ENCODE assay signal across 9 cellular contexts in genomic region chr6:145929037-145929633, GRCh38. TPM values are rescaled to one million over a fixed set of nuclear protein-coding genes. Genes with fewer than 3 reads are reported as not detected.
DNase-seq lines count a peak whose midpoint lies in the region; ATAC-seq and TF ChIP-seq lines count a peak whose summit lies in the region.
"Had no signal": no experiment of that assay in that cellular context is flagged by ENCODE, and none has a peak within 500 bp of the region (broad histone marks: within the 10 kb centered on the region; RNA-seq: fewer than 3 reads in every experiment).

No MANE protein-coding gene starts in this region.

- no peaks in the 10 kb centered on the region for H3K9me3 Mint-ChIP-seq in immature natural killer cell

- no peak for TF ChIP-seq POLR2A in NB4 (IDR thresholded peaks at IDR 0.05; ENCODE audit: extremely low read depth, insufficient read length)

- TF ChIP-seq EP300 in SK-N-SH (IDR thresholded peaks at IDR 0.05; ENCODE audit: borderline replicate concordance in 1 of 2, low read depth in 1 of 2, low read length in 1 of 2) = no peak

- no peaks in the 10 kb centered on the region for H3K4me1 Mint-ChIP-seq in immature natural killer cell

- H3K4me1 ChIP-seq in SK-N-SH (ENCODE audit: control insufficient read depth in 1 of 2, insufficient read depth in 2 of 2, low read depth in 1 of 2, low read length in 1 of 2) = no peaks in the 10 kb centered on the region
- no peaks in the 10 kb centered on the region for H3K4me1 ChIP-seq in adipocyte (ENCODE audit: control insufficient read depth, insufficient read depth, low read length)
- H3K4me1 ChIP-seq in upper lobe of right lung = no peaks in the 10 kb centered on the region

- peaks cover 23 to 42% (median 26%) of the 10 kb centered on the region in 3 donors for H3K36me3 Mint-ChIP-seq in immature natural killer cell

- no peaks in the 10 kb centered on the region for H4K20me1 ChIP-seq in SK-N-SH (ENCODE audit: insufficient read depth)

- TF ChIP-seq CTCF in SK-N-SH (IDR thresholded peaks at IDR 0.05) (peak; percentile 79), NB4 (IDR thresholded peaks at IDR 0.05; ENCODE audit: low read depth, low read length) (peak; percentile 60), upper lobe of right lung (IDR thresholded peaks at IDR 0.05) (peak; percentile 65)

- H3K9me2 ChIP-seq in SK-N-SH = no peaks in the 10 kb centered on the region

- H3K27me3 ChIP-seq in SK-N-SH (ENCODE audit: insufficient read depth) = no peaks in the 10 kb centered on the region
- no peaks in the 10 kb centered on the region for H3K27me3 ChIP-seq in adipocyte (replicated peaks; ENCODE audit: control insufficient read depth, insufficient read depth, low read length)
- no peaks in the 10 kb centered on the region for H3K27me3 ChIP-seq in upper lobe of right lung

- H3K36me3 ChIP-seq in SK-N-SH (replicated peaks in 1 of 2; ENCODE audit: control insufficient read depth in 1 of 2, insufficient read depth in 2 of 2, low read length in 1 of 2) (peaks cover 45 to 70% of the 10 kb centered on the region in 2 experiments), adipocyte (ENCODE audit: control insufficient read depth, insufficient read depth, low read length, severe bottlenecking) (peaks cover 80% of the 10 kb centered on the region), upper lobe of right lung (peaks cover 63% of the 10 kb centered on the region)

- H3K4me3 Mint-ChIP-seq in immature natural killer cell = no peak overlapping the region
- H3K4me3 Mint-ChIP-seq: activated naive CD8-positive, alpha-beta T cell had no signal

- ATAC-seq in SK-N-SH treated with all-trans-retinoic acid at 6 μM for 48 hours (no peak), upper lobe of right lung (no peak)

- H3K9ac ChIP-seq in SK-N-SH (no peak overlapping the region), adipocyte (ENCODE audit: low read length) (no peak overlapping the region)

- no peak overlapping the region for H2AFZ ChIP-seq in SK-N-SH (ENCODE audit: low read depth)

- WGBS in SK-N-SH (ENCODE audit: low lambda C conversion rate) = 12% methylated on average over 4 of the region's 4 CpGs

- H3K9me3 ChIP-seq in SK-N-SH (no peaks in the 10 kb centered on the region), adipocyte (ENCODE audit: control insufficient read depth, low read length) (no peaks in the 10 kb centered on the region), upper lobe of right lung (no peaks in the 10 kb centered on the region)

- H3K4me2 ChIP-seq in SK-N-SH = no peak overlapping the region

- no peaks in the 10 kb centered on the region for H3K79me2 ChIP-seq in SK-N-SH (ENCODE audit: insufficient read depth)

- TF ChIP-seq RAD21 in SK-N-SH (IDR thresholded peaks at IDR 0.05; ENCODE audit: low read length) = peak; percentile 70

- no peak overlapping the region for H3K27ac ChIP-seq in SK-N-SH (ENCODE audit: low read depth in 2 of 2, low read length in 1 of 2)
- no peak overlapping the region for H3K27ac ChIP-seq in upper lobe of right lung

- POLR2A ChIA-PET in SK-N-SH (lab: Yijun Ruan, JAX) = no interaction called here

- DNase-seq in SK-N-SH (peak; percentile 3), NB4 (ENCODE audit: low read depth) (peak; percentile 60), adipocyte (ENCODE audit: low read depth) (peak; percentile 77), immature natural killer cell (peak in 2 of 3 donors; percentile 6 to 11), upper lobe of right lung (no peak), NK-92 (lab: John Stamatoyannopoulos, UW; ENCODE audit: unreplicated experiment) (no peak)
- no peak for DNase-seq in activated CD4-positive, alpha-beta T cell treated with anti-CD3 and anti-CD28 coated beads for 1 hour

- H3F3A ChIP-seq in SK-N-SH (replicated peaks; ENCODE audit: insufficient read depth) = peaks cover 5% of the 10 kb centered on the region

- H3K4me3 ChIP-seq in SK-N-SH (ENCODE audit: low read depth in 2 of 2, low read length in 1 of 2) = no peak overlapping the region
- no peak overlapping the region for H3K4me3 ChIP-seq in NB4 (ENCODE audit: low read depth, low read length)
- H3K4me3 ChIP-seq in adipocyte (ENCODE audit: low read length) = no peak overlapping the region
- no peak overlapping the region for H3K4me3 ChIP-seq in upper lobe of right lung

- CTCF ChIA-PET in SK-N-SH (lab: Yijun Ruan, JAX) = interaction anchor here (0.7 to 3.5 kb wide), 26 partner anchors 9 to 898 kb away, joined by 3 to 33 read pairs (median 6); partner anchors contain the start of genes FBXO30, GRM1 and SHPRH

- intact Hi-C loops in upper lobe of right lung (cut with DNase I) = no loop called here

- no peak overlapping the region for H3K27ac Mint-ChIP-seq in immature natural killer cell
- H3K27ac Mint-ChIP-seq: activated naive CD8-positive, alpha-beta T cell had no signal

- peaks cover 0 to 2% (median 0%) of the 10 kb centered on the region in 3 donors for H3K27me3 Mint-ChIP-seq in immature natural killer cell (ENCODE audit: low read depth in 3 of 3)
- H3K27me3 Mint-ChIP-seq: activated naive CD8-positive, alpha-beta T cell had no signal

TF ChIP-seq in SK-N-SH, 30 proteins besides CTCF, POLR2A, EP300 and RAD21:
- peak; percentile 30; the same call in 1 of the 2 replicates for TF ChIP-seq SMC3 (IDR thresholded peaks at IDR 0.05; ENCODE audit: low read depth, low read length)
- no peak for TF ChIP-seq FOXJ3 (CRISPR knock-in tag; IDR thresholded peaks at IDR 0.05)
TF ChIP-seq in SK-N-SH: peak in this region for 1.

TF ChIP-seq in SK-N-SH treated with all-trans-retinoic acid at 6 μM for 48 hours, 23 proteins besides CTCF, POLR2A, EP300 and RAD21:
- TF ChIP-seq SNAI2 (CRISPR knock-in tag; IDR thresholded peaks at IDR 0.05) = no peak
- TF ChIP-seq GLIS3 (CRISPR knock-in tag; IDR thresholded peaks at IDR 0.05) = no peak
- TF ChIP-seq CSRNP3 (CRISPR knock-in tag; IDR thresholded peaks at IDR 0.05) = no peak
- TF ChIP-seq ZFP30 (CRISPR knock-in tag; IDR thresholded peaks at IDR 0.05) = no peak
- TF ChIP-seq ZNF8 (CRISPR knock-in tag; IDR thresholded peaks at IDR 0.05) = no peak
- no peak for TF ChIP-seq TCF4 (CRISPR knock-in tag; IDR thresholded peaks at IDR 0.05; ENCODE audit: borderline replicate concordance)
- no peak for TF ChIP-seq CREB5 (CRISPR knock-in tag; IDR thresholded peaks at IDR 0.05; ENCODE audit: low read depth)
- TF ChIP-seq ISL1 (CRISPR knock-in tag; IDR thresholded peaks at IDR 0.05) = no peak
- no peak for TF ChIP-seq ZNF565 (CRISPR knock-in tag; conservative IDR thresholded peaks at IDR 0.05; ENCODE audit: low read depth)
- TF ChIP-seq CSDC2 (CRISPR knock-in tag; IDR thresholded peaks at IDR 0.05) = no peak
- no peak for TF ChIP-seq ESRRG (CRISPR knock-in tag; IDR thresholded peaks at IDR 0.05)
- no peak for TF ChIP-seq PPARA (CRISPR knock-in tag; IDR thresholded peaks at IDR 0.05; ENCODE audit: borderline replicate concordance)
- TF ChIP-seq TOX (CRISPR knock-in tag; IDR thresholded peaks at IDR 0.05; ENCODE audit: borderline replicate concordance) = no peak
- no peak for TF ChIP-seq ZFP3 (CRISPR knock-in tag; IDR thresholded peaks at IDR 0.05)
- no peak for TF ChIP-seq ZC3H10 (CRISPR knock-in tag; IDR thresholded peaks at IDR 0.05)
- no peak for TF ChIP-seq BACH2 (CRISPR knock-in tag; IDR thresholded peaks at IDR 0.05; ENCODE audit: borderline replicate concordance)
- TF ChIP-seq RARB (CRISPR knock-in tag; IDR thresholded peaks at IDR 0.05) = no peak
- TF ChIP-seq ZNF70 (CRISPR knock-in tag; IDR thresholded peaks at IDR 0.05) = no peak
- no peak for TF ChIP-seq PATZ1 (CRISPR knock-in tag; IDR thresholded peaks at IDR 0.05; ENCODE audit: borderline replicate concordance)

RNA-seq across cellular contexts. Expression of gene SHPRH, which starts 35.0 kb away (rescaled TPM):
- polyA plus RNA-seq in SK-N-SH (2012; rRNA removed) (3.0 and 3.5 TPM in 2 replicates), immature natural killer cell (1 to 10 TPM; 3.1 to 9.9 (median 4.6) TPM)
- 3.6 and 3.8 TPM in 2 replicates for polyA plus RNA-seq in SK-N-SH (2012; cell fraction: cytosol; rRNA removed)
- polyA plus RNA-seq in SK-N-SH (2012; cell fraction: nucleus; rRNA removed) = 3.5 and 8.6 TPM in 2 replicates
- total RNA-seq in upper lobe of right lung = 19.3 TPM

Comparison
In these comparisons a context has a peak if more than half of its experiments do, and no peak if none do; other contexts are left out.
1. DNase-seq: peak in SK-N-SH (single experiment), NB4 (single experiment), adipocyte (single experiment) and immature natural killer cell (2 of 3); none in upper lobe of right lung (single experiment), activated CD4-positive, alpha-beta T cell treated with anti-CD3 and anti-CD28 coated beads for 1 hour (single experiment) and NK-92 (single experiment).
2. Peak in every context shown above with its lines, with median percentiles within 50 percentile points of each other: CTCF ChIP-seq.